23 cellular contexts compared by ENCODE assay signal in genomic region chr1:25876693-25877077, GRCh38. TPM values are rescaled to one million over a fixed set of nuclear protein-coding genes. Genes with fewer than 3 reads are reported as not detected.
DNase-seq lines count a peak whose midpoint lies in the region; ATAC-seq and TF ChIP-seq lines count a peak whose summit lies in the region.
"Had no signal": no experiment of that assay in that cellular context is flagged by ENCODE, and none has a peak within 500 bp of the region (broad histone marks: within the 10 kb centered on the region; RNA-seq: fewer than 3 reads in every experiment).

No MANE protein-coding gene starts in this region.

- intact Hi-C loops in naive thymus-derived CD4-positive, alpha-beta T cell (cut with micrococcal nuclease) = no loop called here
- intact Hi-C loops in tibial artery (cut with DNase I; ENCODE audit: low total_unique reads) = no loop called here

- H3K36me3 Mint-ChIP-seq in brain = no peaks in the 10 kb centered on the region
- no peaks in the 10 kb centered on the region for H3K36me3 Mint-ChIP-seq in naive thymus-derived CD4-positive, alpha-beta T cell
- no peaks in the 10 kb centered on the region for H3K36me3 Mint-ChIP-seq in chondrocyte (ENCODE audit: low read depth)
- H3K36me3 Mint-ChIP-seq: activated CD8-positive, alpha-beta memory T cell treated with anti-CD3 and anti-CD28 coated beads, Interleukin-2, amount 10 ng/mL, durations not matched to agents 7 days and 5 days; memory B cell had no signal

- TF ChIP-seq CTCF in brain (conservative IDR thresholded peaks at IDR 0.05) (no peak), tibial artery (IDR thresholded peaks at IDR 0.05) (no peak), chondrocyte (IDR thresholded peaks at IDR 0.05) (no peak)

- peak overlapping the region; percentile 59; the same call in 1 of the 2 replicates for H3K4me3 ChIP-seq in HUES6 (ENCODE audit: low read depth, low read length)
- no peak overlapping the region for H3K4me3 ChIP-seq in naive thymus-derived CD4-positive, alpha-beta T cell (ENCODE audit: low read length)
- no peak overlapping the region for H3K4me3 ChIP-seq in tibial artery
- H3K4me3 ChIP-seq: GM12878, SJCRH30 had no signal

- DNase-seq in naive thymus-derived CD4-positive, alpha-beta T cell = no peak
- DNase-seq in tibial artery (no peak), ureter (ENCODE audit: low spot score) (no peak), chondrocyte (ENCODE audit: low spot score) (no peak), amniotic stem cell (lab: John Stamatoyannopoulos, UW) (no peak)
- DNase-seq: activated CD8-positive, alpha-beta memory T cell treated with anti-CD3 and anti-CD28 coated beads, Interleukin-2, amount 10 ng/mL, durations not matched to agents 7 days and 5 days; activated gamma-delta T cell; DMS 273 treated with DMSO at 0.1 percent for 48 hours; GDM1; heart right ventricle; KBM-7; NCI-H2107; NCI-H526 treated with DMSO at 0.1 percent for 48 hours; SJCRH30; stimulated activated CD4-positive, alpha-beta T cell treated with anti-CD3 and anti-CD28 coated beads, Interleukin-2, amount 100 ng/mL, for 24 hours had no signal

- H3K27me3 ChIP-seq in HUES6 (ENCODE audit: control insufficient read depth, insufficient read depth, low read length) = peaks cover 17% of the 10 kb centered on the region
- no peaks in the 10 kb centered on the region for H3K27me3 ChIP-seq in naive thymus-derived CD4-positive, alpha-beta T cell (ENCODE audit: control insufficient read depth in 2 of 2, insufficient read depth in 2 of 2, low read length in 2 of 2)
- H3K27me3 ChIP-seq in tibial artery = no peaks in the 10 kb centered on the region
- H3K27me3 ChIP-seq: heart right ventricle, SJCRH30 had no signal

- H3K27ac ChIP-seq in HUES6 (ENCODE audit: low read depth, low read length) = no peak overlapping the region
- H3K27ac ChIP-seq in naive thymus-derived CD4-positive, alpha-beta T cell (ENCODE audit: low read depth, low read length) = no peak overlapping the region
- H3K27ac ChIP-seq in tibial artery = peak overlapping the region; percentile 76 to 88
- H3K27ac ChIP-seq: SJCRH30 had no signal

- H3K27me3 Mint-ChIP-seq in brain = peaks cover 1% of the 10 kb centered on the region
- peaks cover 0 to 23% (median 0%) of the 10 kb centered on the region in 5 donors for H3K27me3 Mint-ChIP-seq in naive thymus-derived CD4-positive, alpha-beta T cell
- no peaks in the 10 kb centered on the region for H3K27me3 Mint-ChIP-seq in chondrocyte (ENCODE audit: low read depth)
- H3K27me3 Mint-ChIP-seq: memory B cell had no signal

- H3K4me3 Mint-ChIP-seq in brain = peak overlapping the region in 3 of 5 experiments; percentile 79 to 82 (median 80)
- H3K4me3 Mint-ChIP-seq in naive thymus-derived CD4-positive, alpha-beta T cell = peak overlapping the region in 8 of 10 donors; percentile 75 to 90 (median 86)
- no peak overlapping the region for H3K4me3 Mint-ChIP-seq in chondrocyte (ENCODE audit: unreplicated experiment)

- CTCF ChIA-PET in naive thymus-derived CD4-positive, alpha-beta T cell (lab: Charles Lee) = interaction anchor here (0.5 to 0.6 kb wide), 2 partner anchors 18 to 359 kb away, joined by 4 to 7 read pairs; no protein-coding TSS in a partner anchor

- ATAC-seq in naive thymus-derived CD4-positive, alpha-beta T cell = no peak
- ATAC-seq in GM21825 (IDR thresholded peaks at IDR 0.05; ENCODE audit: unreplicated experiment) = no peak

- no peak overlapping the region for H3K9ac ChIP-seq in HUES6 (ENCODE audit: low read length)

- peaks cover 29% of the 10 kb centered on the region for H3K4me1 Mint-ChIP-seq in brain
- H3K4me1 Mint-ChIP-seq in naive thymus-derived CD4-positive, alpha-beta T cell = peaks cover 0 to 13% (median 7%) of the 10 kb centered on the region in 7 donors
- peaks cover 23% of the 10 kb centered on the region for H3K4me1 Mint-ChIP-seq in chondrocyte (ENCODE audit: low read depth)

- POLR2A ChIA-PET in naive thymus-derived CD4-positive, alpha-beta T cell (lab: Charles Lee) = interaction anchor here (0.6 to 1.2 kb wide), 4 partner anchors 57 to 706 kb away, joined by 3 to 10 read pairs (median 4); partner anchors contain the start of gene MTFR1L

- peak overlapping the region in 3 of 5 experiments; percentile 2 to 93 (median 29) for H3K27ac Mint-ChIP-seq in brain
- H3K27ac Mint-ChIP-seq in naive thymus-derived CD4-positive, alpha-beta T cell = peak overlapping the region in 7 of 9 donors; percentile 40 to 83 (median 73)
- no peak overlapping the region for H3K27ac Mint-ChIP-seq in chondrocyte (ENCODE audit: unreplicated experiment)
- H3K27ac Mint-ChIP-seq: activated CD8-positive, alpha-beta memory T cell treated with anti-CD3 and anti-CD28 coated beads, Interleukin-2, amount 10 ng/mL, durations not matched to agents 7 days and 5 days had no signal

- H3K36me3 ChIP-seq in HUES6 (ENCODE audit: control insufficient read depth, insufficient read depth, low read length) (no peaks in the 10 kb centered on the region), tibial artery (no peaks in the 10 kb centered on the region)
- no peaks in the 10 kb centered on the region for H3K36me3 ChIP-seq in naive thymus-derived CD4-positive, alpha-beta T cell (ENCODE audit: control insufficient read depth in 2 of 3, insufficient read depth in 3 of 3, low read length in 3 of 3)
- H3K36me3 ChIP-seq: heart right ventricle, SJCRH30 had no signal

- H3K4me1 ChIP-seq in HUES6 (ENCODE audit: control insufficient read depth, insufficient read depth, low read length) (peaks cover 17% of the 10 kb centered on the region), tibial artery (peaks cover 0 to 27% (median 18%) of the 10 kb centered on the region in 4 donors)
- peaks cover 9 to 11% of the 10 kb centered on the region in 2 donors for H3K4me1 ChIP-seq in naive thymus-derived CD4-positive, alpha-beta T cell (ENCODE audit: control insufficient read depth in 2 of 2, insufficient read depth in 2 of 2, low read length in 2 of 2)
- H3K4me1 ChIP-seq: SJCRH30 had no signal

- H3K9me3 Mint-ChIP-seq in brain (no peaks in the 10 kb centered on the region), chondrocyte (ENCODE audit: low read depth) (no peaks in the 10 kb centered on the region)
- no peaks in the 10 kb centered on the region for H3K9me3 Mint-ChIP-seq in naive thymus-derived CD4-positive, alpha-beta T cell
- H3K9me3 Mint-ChIP-seq: dendritic cell treated with granulocyte-macrophage colony-stimulating factor and Interleukin-4, amounts not matched to agents 40 ng/mL and 50 ng/mL, for 4 days; memory B cell had no signal

- no peaks in the 10 kb centered on the region for H3K9me3 ChIP-seq in HUES6 (ENCODE audit: control insufficient read depth, insufficient read depth, low read depth, low read length)
- H3K9me3 ChIP-seq in naive thymus-derived CD4-positive, alpha-beta T cell (ENCODE audit: control insufficient read depth in 2 of 3, low read length in 3 of 3) = no peaks in the 10 kb centered on the region
- H3K9me3 ChIP-seq in tibial artery = no peaks in the 10 kb centered on the region
- H3K9me3 ChIP-seq: heart right ventricle, SJCRH30 had no signal

RNA-seq across cellular contexts. Expression of gene PAQR7, which starts 1.2 kb away (rescaled TPM):
- polyA plus RNA-seq in brain (ENCODE audit: insufficient read depth, low read depth, low replicate concordance) = 7.7 TPM
- 1 to 10 TPM; 3.4 to 6.0 (median 4.0) TPM for total RNA-seq in naive thymus-derived CD4-positive, alpha-beta T cell
- under 1 TPM; 0.21 to 0.51 TPM for polyA plus RNA-seq in naive thymus-derived CD4-positive, alpha-beta T cell
- 60.8 TPM for total RNA-seq in ureter
- total RNA-seq in chondrocyte = 13.4 to 15.1 TPM (median 14.5 TPM) in 3 replicates

RNA-seq across cellular contexts. Expression of gene AUNIP, which starts 17.4 kb away (rescaled TPM):
- 2.8 TPM for polyA plus RNA-seq in brain (ENCODE audit: insufficient read depth, low read depth, low replicate concordance)
- 1 to 10 TPM in 1 of 5 experiments, under 1 TPM in 1, not detected in 3; 0.83 to 4.3 TPM for total RNA-seq in naive thymus-derived CD4-positive, alpha-beta T cell
- polyA plus RNA-seq in naive thymus-derived CD4-positive, alpha-beta T cell = not detected
- total RNA-seq in ureter (0.91 TPM), chondrocyte (0.80 to 2.9 TPM (median 1.2 TPM) in 3 replicates)
- total RNA-seq: aorta, sciatic nerve had no signal
- polyA plus RNA-seq: aorta had no signal

RNA-seq across cellular contexts. Expression of gene STMN1, which starts 29.5 kb away (rescaled TPM):
- polyA plus RNA-seq in brain (ENCODE audit: insufficient read depth, low read depth, low replicate concordance) = 3,158 TPM
- total RNA-seq in naive thymus-derived CD4-positive, alpha-beta T cell = 100 to 1,000 TPM in 1 of 5 experiments, 10 to 100 TPM in 4; 29.3 to 347 (median 75.3) TPM
- 100 to 1,000 TPM; 247 to 289 TPM for polyA plus RNA-seq in naive thymus-derived CD4-positive, alpha-beta T cell
- 31.2 TPM for total RNA-seq in ureter
- 111 to 156 TPM (median 152 TPM) in 3 replicates for total RNA-seq in chondrocyte

RNA-seq across cellular contexts. Expression of gene MTFR1L, which starts 56.9 kb away (rescaled TPM):
- 81.4 TPM for polyA plus RNA-seq in brain (ENCODE audit: insufficient read depth, low read depth, low replicate concordance)
- total RNA-seq in naive thymus-derived CD4-positive, alpha-beta T cell = 10 to 100 TPM; 39.6 to 60.2 (median 42.3) TPM
- polyA plus RNA-seq in naive thymus-derived CD4-positive, alpha-beta T cell = 10 to 100 TPM; 42.4 to 51.2 TPM
- total RNA-seq in ureter (66.9 TPM), chondrocyte (51.2 to 67.1 TPM (median 51.2 TPM) in 3 replicates)

Comparison
In these comparisons a context has a peak if more than half of its experiments do, and no peak if none do; other contexts are left out.
1. H3K27ac ChIP-seq: peak in tibial artery (2 of 2); none in HUES6 (single experiment) and naive thymus-derived CD4-positive, alpha-beta T cell (single experiment).